In the genomic region with DNA sequence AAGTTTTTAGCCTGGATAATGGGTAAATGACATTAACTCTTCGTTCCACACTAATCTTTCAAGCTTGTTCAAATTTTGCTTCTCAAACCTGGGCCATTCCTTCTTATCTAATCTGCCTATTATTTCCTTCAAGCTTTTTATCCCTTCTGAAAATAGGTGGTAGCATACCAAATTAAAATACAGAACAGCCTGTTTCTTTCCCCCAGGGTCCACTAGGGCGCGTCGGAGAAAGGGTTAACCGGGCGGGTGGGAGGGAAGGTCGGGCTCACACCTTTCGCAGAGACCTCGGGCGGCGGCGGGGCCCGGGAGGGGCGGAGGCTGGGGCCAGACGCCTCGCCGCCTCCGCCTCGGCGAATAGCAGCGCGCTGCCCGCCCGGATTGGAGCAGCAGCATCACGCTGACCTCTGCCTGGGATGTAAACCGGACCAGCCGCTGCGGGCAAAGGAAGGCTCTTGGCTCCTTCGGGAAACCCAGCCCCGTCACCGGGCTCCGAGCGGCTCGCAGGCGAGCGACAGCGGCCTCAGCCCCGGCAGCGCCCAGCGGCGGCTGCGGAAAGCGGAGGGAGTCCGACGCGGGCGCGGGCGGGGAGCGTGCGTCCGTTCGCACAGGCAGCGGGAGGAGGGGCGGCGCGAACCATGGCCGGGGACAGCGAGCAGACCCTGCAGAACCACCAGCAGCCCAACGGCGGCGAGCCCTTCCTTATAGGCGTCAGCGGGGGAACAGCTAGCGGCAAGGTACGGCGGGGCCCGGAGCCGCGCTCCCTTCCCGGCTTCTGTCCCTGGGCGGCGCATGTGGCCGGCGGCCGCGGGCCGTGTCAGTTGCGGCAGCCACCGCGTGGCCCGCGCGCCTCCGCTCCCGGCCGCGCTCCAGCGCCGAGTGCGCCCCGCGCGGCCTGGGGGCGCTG, we compare ENCODE assay signal across 8 cellular contexts. TPM values are rescaled to one million over a fixed set of nuclear protein-coding genes. Genes with fewer than 3 reads are reported as not detected.
DNase-seq lines count a peak whose midpoint lies in the region; TF ChIP-seq lines count a peak whose summit lies in the region.

A gene (plus strand): TSS at position 416 of the 904 bp plus-strand sequence. CDS start 220 bp downstream, at position 636.

- H3K27ac Mint-ChIP-seq in activated naive CD4-positive, alpha-beta T cell treated with anti-CD3 and anti-CD28 coated beads, Interleukin-2, amount 10 ng/mL, durations not matched to agents 7 days and 5 days: peak within 1 kb of the TSS; percentile 82
- H3K27ac Mint-ChIP-seq in osteocyte (ENCODE audit: unreplicated experiment): peak within 1 kb of the TSS; percentile 92

- H3K9me2 ChIP-seq in GM23248 (ENCODE audit: insufficient read depth) (no peaks in the 10 kb centered on the region), Karpas-422 (replicated peaks; ENCODE audit: insufficient read depth, low read length) (no peaks in the 10 kb centered on the region)

- H4K20me1 ChIP-seq in GM23248 (ENCODE audit: insufficient read depth) (no peaks in the 10 kb centered on the region), Karpas-422 (ENCODE audit: insufficient read depth, low read depth, low read length) (peaks cover 6% of the 10 kb centered on the region; the same call in 1 of the 2 replicates)

- peaks cover 35% of the 10 kb centered on the region for H3K27me3 Mint-ChIP-seq in activated naive CD4-positive, alpha-beta T cell treated with anti-CD3 and anti-CD28 coated beads, Interleukin-2, amount 10 ng/mL, durations not matched to agents 7 days and 5 days
- no peaks in the 10 kb centered on the region for H3K27me3 Mint-ChIP-seq in osteocyte (ENCODE audit: unreplicated experiment)

- peaks cover 10% of the 10 kb centered on the region for H3F3A ChIP-seq in GM23248 (ENCODE audit: insufficient read depth)

- H3K36me3 Mint-ChIP-seq in activated naive CD4-positive, alpha-beta T cell treated with anti-CD3 and anti-CD28 coated beads, Interleukin-2, amount 10 ng/mL, durations not matched to agents 7 days and 5 days: peaks cover 5% of the 10 kb centered on the region
- H3K36me3 Mint-ChIP-seq in osteocyte (ENCODE audit: unreplicated experiment): no peaks in the 10 kb centered on the region

- H3K79me2 ChIP-seq in GM23248 (ENCODE audit: insufficient read depth): peaks cover 55% of the 10 kb centered on the region
- H3K79me2 ChIP-seq in Karpas-422 (ENCODE audit: low read length): peaks cover 49% of the 10 kb centered on the region

- H3K27me3 ChIP-seq in GM23248 (replicated peaks; ENCODE audit: insufficient read depth) (no peaks in the 10 kb centered on the region), Karpas-422 (ENCODE audit: low read length) (no peaks in the 10 kb centered on the region), SJCRH30 (no peaks in the 10 kb centered on the region), thymus (ENCODE audit: control insufficient read depth, insufficient read depth) (no peaks in the 10 kb centered on the region)

- peaks cover 24% of the 10 kb centered on the region for H3K4me1 Mint-ChIP-seq in activated naive CD4-positive, alpha-beta T cell treated with anti-CD3 and anti-CD28 coated beads, Interleukin-2, amount 10 ng/mL, durations not matched to agents 7 days and 5 days
- H3K4me1 Mint-ChIP-seq in osteocyte (ENCODE audit: unreplicated experiment): peaks cover 22% of the 10 kb centered on the region

- in situ Hi-C loops in GM23248 (cut with MboI): no loop called here

- peaks cover 9% of the 10 kb centered on the region for H3K4me1 ChIP-seq in GM23248 (ENCODE audit: insufficient read depth)
- peaks cover 21% of the 10 kb centered on the region for H3K4me1 ChIP-seq in Karpas-422 (ENCODE audit: low read length)
- peaks cover 10% of the 10 kb centered on the region for H3K4me1 ChIP-seq in SJCRH30
- H3K4me1 ChIP-seq in thymus (ENCODE audit: control insufficient read depth, insufficient read depth, low read length): peaks cover 6% of the 10 kb centered on the region

- 0 to 2% methylated on average over 69 of the region's 95 CpGs for WGBS in GM23248 (ENCODE audit: low coverage in 1 of 2, low lambda C conversion rate in 2 of 2, missing lambda C conversion rate in 2 of 2), 2 experiments
- under 1% methylated on average over 95 of the region's 95 CpGs for WGBS in thymus

- H3K27ac ChIP-seq in GM23248 (peak within 1 kb of the TSS; percentile 82), Karpas-422 (ENCODE audit: low read length) (peak within 1 kb of the TSS; percentile 80), SJCRH30 (peak within 1 kb of the TSS; percentile 92), thymus (ENCODE audit: low read depth) (peak within 1 kb of the TSS; percentile 76)

- H3K9me3 Mint-ChIP-seq in activated naive CD4-positive, alpha-beta T cell treated with anti-CD3 and anti-CD28 coated beads, Interleukin-2, amount 10 ng/mL, durations not matched to agents 7 days and 5 days: no peaks in the 10 kb centered on the region
- H3K9me3 Mint-ChIP-seq in osteocyte (ENCODE audit: unreplicated experiment): no peaks in the 10 kb centered on the region

- CTCF ChIA-PET in activated naive CD4-positive, alpha-beta T cell treated with anti-CD3 and anti-CD28 coated beads, Interleukin-2, amount 10 ng/mL, durations not matched to agents 7 days and 5 days (lab: Charles Lee): interaction anchor here (1.4 to 3.9 kb wide), 6 partner anchors 15 to 87 kb away, joined by 3 to 15 read pairs (median 6); no protein-coding TSS in a partner anchor

- peak within 1 kb of the TSS; percentile 97 for H3K9ac ChIP-seq in GM23248
- H3K9ac ChIP-seq in Karpas-422 (ENCODE audit: low read length): peak within 1 kb of the TSS; percentile 97

- H3K4me2 ChIP-seq in GM23248 (ENCODE audit: unreplicated experiment) (peak within 1 kb of the TSS; percentile 95), Karpas-422 (ENCODE audit: low read depth, low read length, poor library complexity, severe bottlenecking) (peak within 1 kb of the TSS; percentile 92)

- TF ChIP-seq CTCF in osteocyte (IDR thresholded peaks at IDR 0.05): peak; percentile 12

- H3K36me3 ChIP-seq in GM23248 (ENCODE audit: low read depth) (no peaks in the 10 kb centered on the region), Karpas-422 (ENCODE audit: insufficient read depth, low read length) (no peaks in the 10 kb centered on the region), SJCRH30 (no peaks in the 10 kb centered on the region; the same call in 1 of the 2 replicates), thymus (ENCODE audit: control insufficient read depth, insufficient read depth) (no peaks in the 10 kb centered on the region)

- H3K9me3 ChIP-seq in GM23248 (ENCODE audit: low read depth): no peaks in the 10 kb centered on the region
- H3K9me3 ChIP-seq in Karpas-422 (ENCODE audit: low read length): no peaks in the 10 kb centered on the region
- H3K9me3 ChIP-seq in SJCRH30 (replicated peaks): no peaks in the 10 kb centered on the region
- no peaks in the 10 kb centered on the region for H3K9me3 ChIP-seq in thymus (ENCODE audit: control insufficient read depth)

- H2AFZ ChIP-seq in GM23248 (peak within 1 kb of the TSS; percentile 86), Karpas-422 (ENCODE audit: low read length) (peak within 1 kb of the TSS; percentile 75; the same call in 1 of the 2 replicates)

- peak within 1 kb of the TSS; percentile 82 for H3K4me3 Mint-ChIP-seq in activated naive CD4-positive, alpha-beta T cell treated with anti-CD3 and anti-CD28 coated beads, Interleukin-2, amount 10 ng/mL, durations not matched to agents 7 days and 5 days
- H3K4me3 Mint-ChIP-seq in osteocyte (ENCODE audit: unreplicated experiment): peak within 1 kb of the TSS; percentile 92

- H3K4me3 ChIP-seq in GM23248 (peak within 1 kb of the TSS; percentile 82), Karpas-422 (ENCODE audit: low read length) (peak within 1 kb of the TSS; percentile 90), SJCRH30 (peak within 1 kb of the TSS; percentile 97), thymus (ENCODE audit: low read length) (peak within 1 kb of the TSS; percentile 87)

- peak; percentile 53 for DNase-seq in GF-D8 (lab: John Stamatoyannopoulos, UW)
- DNase-seq in GM23248: peak; percentile 94
- peak; percentile 91 for DNase-seq in Karpas-422
- peak; percentile 80 to 81 for DNase-seq in SJCRH30
- peak; percentile 67 for DNase-seq in activated naive CD4-positive, alpha-beta T cell treated with anti-CD3 and anti-CD28 coated beads, Interleukin-2, amount 10 ng/mL, durations not matched to agents 7 days and 5 days
- no peak for DNase-seq in glomerular endothelial cell (ENCODE audit: extremely low read depth, low read depth, low spot score)
- peak; percentile 90 for DNase-seq in osteocyte (ENCODE audit: extremely low spot score, unreplicated experiment)

RNA-seq across cellular contexts. Expression of the gene that starts here (rescaled TPM):
- total RNA-seq in GM23248 (2014; rRNA removed; shearing (Covaris generic)): 75.4 and 81.9 TPM in 2 replicates
- polyA plus RNA-seq in GM23248 (2016; fragmentation: Nextera tagmentation; extraction: Ambion mirVana) (75.1 and 78.2 TPM in 2 replicates), thymus (13.2 TPM)
- 67.9 and 109 TPM in 2 replicates for total RNA-seq in Karpas-422 (2014; rRNA removed; shearing (Covaris generic); ENCODE audit: low replicate concordance)
- total RNA-seq in SJCRH30 (2014; rRNA removed; shearing (Covaris generic)): 84.2 and 85.0 TPM in 2 replicates
- total RNA-seq in glomerular endothelial cell (57.7 and 78.3 TPM in 2 replicates), osteocyte (49.8 and 50.1 TPM in 2 replicates)
